1 cellular context compared by ENCODE assay signal in genomic region chr22:43798492-43798891, GRCh38.
A peak's percentile ranks its signal among the peaks of the same experiment; 100 is the strongest.
TF ChIP-seq lines count a peak whose summit lies in the region.

No MANE protein-coding gene starts in this region.

TF ChIP-seq in GM12878, 131 proteins besides CTCF, POLR2A, EP300 and RAD21 (continued from another document and continues in another):
- TF ChIP-seq, protein P1, sequence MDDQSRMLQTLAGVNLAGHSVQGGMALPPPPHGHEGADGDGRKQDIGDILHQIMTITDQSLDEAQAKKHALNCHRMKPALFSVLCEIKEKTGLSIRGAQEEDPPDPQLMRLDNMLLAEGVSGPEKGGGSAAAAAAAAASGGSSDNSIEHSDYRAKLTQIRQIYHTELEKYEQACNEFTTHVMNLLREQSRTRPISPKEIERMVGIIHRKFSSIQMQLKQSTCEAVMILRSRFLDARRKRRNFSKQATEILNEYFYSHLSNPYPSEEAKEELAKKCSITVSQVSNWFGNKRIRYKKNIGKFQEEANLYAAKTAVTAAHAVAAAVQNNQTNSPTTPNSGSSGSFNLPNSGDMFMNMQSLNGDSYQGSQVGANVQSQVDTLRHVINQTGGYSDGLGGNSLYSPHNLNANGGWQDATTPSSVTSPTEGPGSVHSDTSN (IDR thresholded peaks at IDR 0.05; ENCODE audit: insufficient replicate concordance, low read depth, low read length): no peak
- TF ChIP-seq RFX5 (IDR thresholded peaks at IDR 0.05; ENCODE audit: low read depth, low read length) (no peak), TBL1XR1 (IDR thresholded peaks at IDR 0.05; ENCODE audit: low read depth, low read length) (no peak), FOXK2 (IDR thresholded peaks at IDR 0.05) (no peak), BMI1 (IDR thresholded peaks at IDR 0.05; ENCODE audit: borderline replicate concordance) (no peak), PKNOX1 (IDR thresholded peaks at IDR 0.05) (no peak), SUPT20H (IDR thresholded peaks at IDR 0.05; ENCODE audit: borderline replicate concordance, control insufficient read depth, low read depth, low read length) (no peak), MEF2B (IDR thresholded peaks at IDR 0.05; ENCODE audit: partially characterized antibody, poor library complexity, severe bottlenecking) (no peak), ETV6 (conservative IDR thresholded peaks at IDR 0.05 in 1 of 2, IDR thresholded peaks at IDR 0.05 in 1 of 2; ENCODE audit: borderline replicate concordance in 1 of 2, low read depth in 1 of 2) (no peak), IKZF2 (IDR thresholded peaks at IDR 0.05) (peak; percentile 68 to 72), SMAD1 (IDR thresholded peaks at IDR 0.05; ENCODE audit: low read depth, partially characterized antibody) (no peak), MYB (IDR thresholded peaks at IDR 0.05; ENCODE audit: borderline replicate concordance, low read depth, low read length) (no peak), ZZZ3 (IDR thresholded peaks at IDR 0.05; ENCODE audit: control insufficient read depth, insufficient read length, low read depth) (no peak), RUNX3 (IDR thresholded peaks at IDR 0.05; ENCODE audit: low read length) (peak; percentile 27; the same call in 1 of the 2 replicates), PAX8 (IDR thresholded peaks at IDR 0.05) (no peak), ATF7 (IDR thresholded peaks at IDR 0.05; ENCODE audit: low read depth) (peak; percentile 77), EZH2 (IDR thresholded peaks at IDR 0.05; ENCODE audit: borderline replicate concordance, control insufficient read depth, low read depth, low read length) (no peak), E4F1 (IDR thresholded peaks at IDR 0.05; ENCODE audit: borderline replicate concordance, partially characterized antibody) (no peak), BRCA1 (IDR thresholded peaks at IDR 0.05; ENCODE audit: low read depth, low read length) (no peak), SUZ12 (IDR thresholded peaks at IDR 0.05; ENCODE audit: unreplicated experiment) (no peak), ASH2L (IDR thresholded peaks at IDR 0.05; ENCODE audit: borderline replicate concordance, low read depth) (no peak), ATF3 (IDR thresholded peaks at IDR 0.05; ENCODE audit: borderline replicate concordance, extremely low read depth, low read depth, low read length) (no peak), JUND (IDR thresholded peaks at IDR 0.05; ENCODE audit: low read depth, low read length) (no peak), RELA (IDR thresholded peaks at IDR 0.05; ENCODE audit: borderline replicate concordance, partially characterized antibody) (no peak), LARP7 (IDR thresholded peaks at IDR 0.05) (no peak), FOXM1 (IDR thresholded peaks at IDR 0.05; ENCODE audit: low read depth, low read length) (no peak), MYC (IDR thresholded peaks at IDR 0.05; ENCODE audit: insufficient read depth, insufficient read length, insufficient replicate concordance, low read length, severe bottlenecking) (no peak), GABPA (IDR thresholded peaks at IDR 0.05; ENCODE audit: low read depth) (no peak), PAX5 (IDR thresholded peaks at IDR 0.05; ENCODE audit: borderline replicate concordance, low read depth, low read length) (peak; percentile 64; the same call in 1 of the 2 replicates), FOS (IDR thresholded peaks at IDR 0.05; ENCODE audit: borderline replicate concordance, extremely low read depth, insufficient read length) (no peak), ZNF384 (IDR thresholded peaks at IDR 0.05; ENCODE audit: borderline replicate concordance, low read depth, low read length) (no peak), SMARCA5 (IDR thresholded peaks at IDR 0.05) (no peak), EED (IDR thresholded peaks at IDR 0.05; ENCODE audit: low read depth) (peak; percentile 71), SMC3 (IDR thresholded peaks at IDR 0.05; ENCODE audit: borderline replicate concordance, low read length) (no peak), NFXL1 (IDR thresholded peaks at IDR 0.05; ENCODE audit: borderline replicate concordance) (no peak), MXI1 (IDR thresholded peaks at IDR 0.05; ENCODE audit: low read depth, low read length) (no peak), ZNF622 (IDR thresholded peaks at IDR 0.05) (no peak), POLR2AphosphoS5 (IDR thresholded peaks at IDR 0.05; ENCODE audit: low read length) (no peak), POU2F2 (IDR thresholded peaks at IDR 0.05; ENCODE audit: borderline replicate concordance, low read depth, low read length) (no peak; the same call in 2 of the 3 replicates), KLF5 (IDR thresholded peaks at IDR 0.05; ENCODE audit: partially characterized antibody) (no peak), ZNF687 (IDR thresholded peaks at IDR 0.05) (peak; percentile 57; the same call in 1 of the 2 replicates), IRF4 (IDR thresholded peaks at IDR 0.05; ENCODE audit: low read depth, low read length) (peak; percentile 88), STAT3 (IDR thresholded peaks at IDR 0.05; ENCODE audit: low read depth, low read length) (no peak), HDGF (IDR thresholded peaks at IDR 0.05) (no peak)
- TF ChIP-seq, protein P2, sequence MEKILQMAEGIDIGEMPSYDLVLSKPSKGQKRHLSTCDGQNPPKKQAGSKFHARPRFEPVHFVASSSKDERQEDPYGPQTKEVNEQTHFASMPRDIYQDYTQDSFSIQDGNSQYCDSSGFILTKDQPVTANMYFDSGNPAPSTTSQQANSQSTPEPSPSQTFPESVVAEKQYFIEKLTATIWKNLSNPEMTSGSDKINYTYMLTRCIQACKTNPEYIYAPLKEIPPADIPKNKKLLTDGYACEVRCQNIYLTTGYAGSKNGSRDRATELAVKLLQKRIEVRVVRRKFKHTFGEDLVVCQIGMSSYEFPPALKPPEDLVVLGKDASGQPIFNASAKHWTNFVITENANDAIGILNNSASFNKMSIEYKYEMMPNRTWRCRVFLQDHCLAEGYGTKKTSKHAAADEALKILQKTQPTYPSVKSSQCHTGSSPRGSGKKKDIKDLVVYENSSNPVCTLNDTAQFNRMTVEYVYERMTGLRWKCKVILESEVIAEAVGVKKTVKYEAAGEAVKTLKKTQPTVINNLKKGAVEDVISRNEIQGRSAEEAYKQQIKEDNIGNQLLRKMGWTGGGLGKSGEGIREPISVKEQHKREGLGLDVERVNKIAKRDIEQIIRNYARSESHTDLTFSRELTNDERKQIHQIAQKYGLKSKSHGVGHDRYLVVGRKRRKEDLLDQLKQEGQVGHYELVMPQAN (conservative IDR thresholded peaks at IDR 0.05): no peak
- TF ChIP-seq, protein P3, sequence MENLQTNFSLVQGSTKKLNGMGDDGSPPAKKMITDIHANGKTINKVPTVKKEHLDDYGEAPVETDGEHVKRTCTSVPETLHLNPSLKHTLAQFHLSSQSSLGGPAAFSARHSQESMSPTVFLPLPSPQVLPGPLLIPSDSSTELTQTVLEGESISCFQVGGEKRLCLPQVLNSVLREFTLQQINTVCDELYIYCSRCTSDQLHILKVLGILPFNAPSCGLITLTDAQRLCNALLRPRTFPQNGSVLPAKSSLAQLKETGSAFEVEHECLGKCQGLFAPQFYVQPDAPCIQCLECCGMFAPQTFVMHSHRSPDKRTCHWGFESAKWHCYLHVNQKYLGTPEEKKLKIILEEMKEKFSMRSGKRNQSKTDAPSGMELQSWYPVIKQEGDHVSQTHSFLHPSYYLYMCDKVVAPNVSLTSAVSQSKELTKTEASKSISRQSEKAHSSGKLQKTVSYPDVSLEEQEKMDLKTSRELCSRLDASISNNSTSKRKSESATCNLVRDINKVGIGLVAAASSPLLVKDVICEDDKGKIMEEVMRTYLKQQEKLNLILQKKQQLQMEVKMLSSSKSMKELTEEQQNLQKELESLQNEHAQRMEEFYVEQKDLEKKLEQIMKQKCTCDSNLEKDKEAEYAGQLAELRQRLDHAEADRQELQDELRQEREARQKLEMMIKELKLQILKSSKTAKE (IDR thresholded peaks at IDR 0.05; ENCODE audit: low read depth, poor library complexity, severe bottlenecking): peak; percentile 52
- TF ChIP-seq, protein P4, sequence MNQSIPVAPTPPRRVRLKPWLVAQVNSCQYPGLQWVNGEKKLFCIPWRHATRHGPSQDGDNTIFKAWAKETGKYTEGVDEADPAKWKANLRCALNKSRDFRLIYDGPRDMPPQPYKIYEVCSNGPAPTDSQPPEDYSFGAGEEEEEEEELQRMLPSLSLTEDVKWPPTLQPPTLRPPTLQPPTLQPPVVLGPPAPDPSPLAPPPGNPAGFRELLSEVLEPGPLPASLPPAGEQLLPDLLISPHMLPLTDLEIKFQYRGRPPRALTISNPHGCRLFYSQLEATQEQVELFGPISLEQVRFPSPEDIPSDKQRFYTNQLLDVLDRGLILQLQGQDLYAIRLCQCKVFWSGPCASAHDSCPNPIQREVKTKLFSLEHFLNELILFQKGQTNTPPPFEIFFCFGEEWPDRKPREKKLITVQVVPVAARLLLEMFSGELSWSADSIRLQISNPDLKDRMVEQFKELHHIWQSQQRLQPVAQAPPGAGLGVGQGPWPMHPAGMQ (IDR thresholded peaks at IDR 0.05; ENCODE audit: borderline replicate concordance): no peak
- TF ChIP-seq, protein P5, sequence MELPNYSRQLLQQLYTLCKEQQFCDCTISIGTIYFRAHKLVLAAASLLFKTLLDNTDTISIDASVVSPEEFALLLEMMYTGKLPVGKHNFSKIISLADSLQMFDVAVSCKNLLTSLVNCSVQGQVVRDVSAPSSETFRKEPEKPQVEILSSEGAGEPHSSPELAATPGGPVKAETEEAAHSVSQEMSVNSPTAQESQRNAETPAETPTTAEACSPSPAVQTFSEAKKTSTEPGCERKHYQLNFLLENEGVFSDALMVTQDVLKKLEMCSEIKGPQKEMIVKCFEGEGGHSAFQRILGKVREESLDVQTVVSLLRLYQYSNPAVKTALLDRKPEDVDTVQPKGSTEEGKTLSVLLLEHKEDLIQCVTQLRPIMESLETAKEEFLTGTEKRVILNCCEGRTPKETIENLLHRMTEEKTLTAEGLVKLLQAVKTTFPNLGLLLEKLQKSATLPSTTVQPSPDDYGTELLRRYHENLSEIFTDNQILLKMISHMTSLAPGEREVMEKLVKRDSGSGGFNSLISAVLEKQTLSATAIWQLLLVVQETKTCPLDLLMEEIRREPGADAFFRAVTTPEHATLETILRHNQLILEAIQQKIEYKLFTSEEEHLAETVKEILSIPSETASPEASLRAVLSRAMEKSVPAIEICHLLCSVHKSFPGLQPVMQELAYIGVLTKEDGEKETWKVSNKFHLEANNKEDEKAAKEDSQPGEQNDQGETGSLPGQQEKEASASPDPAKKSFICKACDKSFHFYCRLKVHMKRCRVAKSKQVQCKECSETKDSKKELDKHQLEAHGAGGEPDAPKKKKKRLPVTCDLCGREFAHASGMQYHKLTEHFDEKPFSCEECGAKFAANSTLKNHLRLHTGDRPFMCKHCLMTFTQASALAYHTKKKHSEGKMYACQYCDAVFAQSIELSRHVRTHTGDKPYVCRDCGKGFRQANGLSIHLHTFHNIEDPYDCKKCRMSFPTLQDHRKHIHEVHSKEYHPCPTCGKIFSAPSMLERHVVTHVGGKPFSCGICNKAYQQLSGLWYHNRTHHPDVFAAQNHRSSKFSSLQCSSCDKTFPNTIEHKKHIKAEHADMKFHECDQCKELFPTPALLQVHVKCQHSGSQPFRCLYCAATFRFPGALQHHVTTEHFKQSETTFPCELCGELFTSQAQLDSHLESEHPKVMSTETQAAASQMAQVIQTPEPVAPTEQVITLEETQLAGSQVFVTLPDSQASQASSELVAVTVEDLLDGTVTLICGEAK (IDR thresholded peaks at IDR 0.05; ENCODE audit: borderline replicate concordance): no peak
